Comparison of ENCODE assay signal across 1 cellular context in the genomic region with DNA sequence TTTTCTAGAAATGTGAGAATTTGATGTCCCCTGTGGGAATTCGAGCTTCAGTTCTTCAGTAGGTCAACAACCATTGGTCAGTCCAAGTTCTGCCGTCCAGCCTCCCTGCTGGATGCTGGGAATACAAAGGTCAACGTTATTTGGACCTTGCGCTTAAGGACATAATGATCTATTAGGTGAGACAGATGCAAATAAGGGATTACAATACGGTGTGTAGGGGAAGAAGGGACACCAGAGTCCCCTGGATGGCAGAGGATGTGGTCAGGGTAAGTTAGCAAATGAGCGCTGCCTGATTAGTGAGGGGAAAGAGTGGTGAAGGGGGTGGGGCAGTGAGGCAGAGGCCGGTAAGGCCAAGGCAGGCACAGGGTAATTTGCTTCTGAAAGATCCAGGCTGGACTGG.
TF ChIP-seq lines count a peak whose summit lies in the region.

No MANE protein-coding gene starts in this region.

TF ChIP-seq in HepG2, 621 proteins besides CTCF, POLR2A, EP300 and RAD21 (continued from another document):
- TF ChIP-seq, protein P1, sequence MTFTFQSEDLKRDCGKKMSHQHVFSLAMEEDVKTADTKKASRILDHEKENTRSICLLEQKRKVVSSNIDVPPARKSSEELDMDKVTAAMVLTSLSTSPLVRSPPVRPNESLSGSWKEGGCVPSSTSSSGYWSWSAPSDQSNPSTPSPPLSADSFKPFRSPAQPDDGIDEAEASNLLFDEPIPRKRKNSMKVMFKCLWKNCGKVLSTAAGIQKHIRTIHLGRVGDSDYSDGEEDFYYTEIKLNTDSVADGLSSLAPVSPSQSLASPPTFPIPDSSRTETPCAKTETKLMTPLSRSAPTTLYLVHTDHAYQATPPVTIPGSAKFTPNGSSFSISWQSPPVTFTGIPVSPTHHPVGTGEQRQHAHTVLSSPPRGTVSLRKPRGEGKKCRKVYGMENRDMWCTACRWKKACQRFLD (CRISPR knock-in tag; IDR thresholded peaks at IDR 0.05; ENCODE audit: borderline replicate concordance) = no peak
- no peak for TF ChIP-seq HES4 (CRISPR knock-in tag; IDR thresholded peaks at IDR 0.05; ENCODE audit: borderline replicate concordance)
- TF ChIP-seq TMF1 (CRISPR knock-in tag; IDR thresholded peaks at IDR 0.05; ENCODE audit: low read depth) = no peak
- TF ChIP-seq HNF4A (CRISPR knock-in tag; IDR thresholded peaks at IDR 0.05) = peak; percentile 57
- TF ChIP-seq ZNF720 (CRISPR knock-in tag; IDR thresholded peaks at IDR 0.05) = no peak
- TF ChIP-seq, protein P2, sequence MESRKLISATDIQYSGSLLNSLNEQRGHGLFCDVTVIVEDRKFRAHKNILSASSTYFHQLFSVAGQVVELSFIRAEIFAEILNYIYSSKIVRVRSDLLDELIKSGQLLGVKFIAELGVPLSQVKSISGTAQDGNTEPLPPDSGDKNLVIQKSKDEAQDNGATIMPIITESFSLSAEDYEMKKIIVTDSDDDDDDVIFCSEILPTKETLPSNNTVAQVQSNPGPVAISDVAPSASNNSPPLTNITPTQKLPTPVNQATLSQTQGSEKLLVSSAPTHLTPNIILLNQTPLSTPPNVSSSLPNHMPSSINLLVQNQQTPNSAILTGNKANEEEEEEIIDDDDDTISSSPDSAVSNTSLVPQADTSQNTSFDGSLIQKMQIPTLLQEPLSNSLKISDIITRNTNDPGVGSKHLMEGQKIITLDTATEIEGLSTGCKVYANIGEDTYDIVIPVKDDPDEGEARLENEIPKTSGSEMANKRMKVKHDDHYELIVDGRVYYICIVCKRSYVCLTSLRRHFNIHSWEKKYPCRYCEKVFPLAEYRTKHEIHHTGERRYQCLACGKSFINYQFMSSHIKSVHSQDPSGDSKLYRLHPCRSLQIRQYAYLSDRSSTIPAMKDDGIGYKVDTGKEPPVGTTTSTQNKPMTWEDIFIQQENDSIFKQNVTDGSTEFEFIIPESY (CRISPR knock-in tag; IDR thresholded peaks at IDR 0.05) = no peak
- TF ChIP-seq, protein P3, sequence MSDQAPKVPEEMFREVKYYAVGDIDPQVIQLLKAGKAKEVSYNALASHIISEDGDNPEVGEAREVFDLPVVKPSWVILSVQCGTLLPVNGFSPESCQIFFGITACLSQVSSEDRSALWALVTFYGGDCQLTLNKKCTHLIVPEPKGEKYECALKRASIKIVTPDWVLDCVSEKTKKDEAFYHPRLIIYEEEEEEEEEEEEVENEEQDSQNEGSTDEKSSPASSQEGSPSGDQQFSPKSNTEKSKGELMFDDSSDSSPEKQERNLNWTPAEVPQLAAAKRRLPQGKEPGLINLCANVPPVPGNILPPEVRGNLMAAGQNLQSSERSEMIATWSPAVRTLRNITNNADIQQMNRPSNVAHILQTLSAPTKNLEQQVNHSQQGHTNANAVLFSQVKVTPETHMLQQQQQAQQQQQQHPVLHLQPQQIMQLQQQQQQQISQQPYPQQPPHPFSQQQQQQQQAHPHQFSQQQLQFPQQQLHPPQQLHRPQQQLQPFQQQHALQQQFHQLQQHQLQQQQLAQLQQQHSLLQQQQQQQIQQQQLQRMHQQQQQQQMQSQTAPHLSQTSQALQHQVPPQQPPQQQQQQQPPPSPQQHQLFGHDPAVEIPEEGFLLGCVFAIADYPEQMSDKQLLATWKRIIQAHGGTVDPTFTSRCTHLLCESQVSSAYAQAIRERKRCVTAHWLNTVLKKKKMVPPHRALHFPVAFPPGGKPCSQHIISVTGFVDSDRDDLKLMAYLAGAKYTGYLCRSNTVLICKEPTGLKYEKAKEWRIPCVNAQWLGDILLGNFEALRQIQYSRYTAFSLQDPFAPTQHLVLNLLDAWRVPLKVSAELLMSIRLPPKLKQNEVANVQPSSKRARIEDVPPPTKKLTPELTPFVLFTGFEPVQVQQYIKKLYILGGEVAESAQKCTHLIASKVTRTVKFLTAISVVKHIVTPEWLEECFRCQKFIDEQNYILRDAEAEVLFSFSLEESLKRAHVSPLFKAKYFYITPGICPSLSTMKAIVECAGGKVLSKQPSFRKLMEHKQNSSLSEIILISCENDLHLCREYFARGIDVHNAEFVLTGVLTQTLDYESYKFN (CRISPR knock-in tag; conservative IDR thresholded peaks at IDR 0.05) = 0 out of 2 replicates have a peak, but pooled peaks have one; percentile 11
- TF ChIP-seq ZMYM4 (CRISPR knock-in tag; IDR thresholded peaks at IDR 0.05) = peak; percentile 78
- TF ChIP-seq ZNF136 (CRISPR knock-in tag; IDR thresholded peaks at IDR 0.05; ENCODE audit: low read depth) = no peak
- TF ChIP-seq, protein P4, sequence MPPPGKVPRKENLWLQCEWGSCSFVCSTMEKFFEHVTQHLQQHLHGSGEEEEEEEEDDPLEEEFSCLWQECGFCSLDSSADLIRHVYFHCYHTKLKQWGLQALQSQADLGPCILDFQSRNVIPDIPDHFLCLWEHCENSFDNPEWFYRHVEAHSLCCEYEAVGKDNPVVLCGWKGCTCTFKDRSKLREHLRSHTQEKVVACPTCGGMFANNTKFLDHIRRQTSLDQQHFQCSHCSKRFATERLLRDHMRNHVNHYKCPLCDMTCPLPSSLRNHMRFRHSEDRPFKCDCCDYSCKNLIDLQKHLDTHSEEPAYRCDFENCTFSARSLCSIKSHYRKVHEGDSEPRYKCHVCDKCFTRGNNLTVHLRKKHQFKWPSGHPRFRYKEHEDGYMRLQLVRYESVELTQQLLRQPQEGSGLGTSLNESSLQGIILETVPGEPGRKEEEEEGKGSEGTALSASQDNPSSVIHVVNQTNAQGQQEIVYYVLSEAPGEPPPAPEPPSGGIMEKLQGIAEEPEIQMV (CRISPR knock-in tag; IDR thresholded peaks at IDR 0.05; ENCODE audit: low read depth) = no peak
- TF ChIP-seq NFIC (IDR thresholded peaks at IDR 0.05; ENCODE audit: low read length) = no peak
- TF ChIP-seq SMAD1 (CRISPR knock-in tag; IDR thresholded peaks at IDR 0.05; ENCODE audit: borderline replicate concordance, low read depth) = no peak
- peak; percentile 63 for TF ChIP-seq POGZ (CRISPR knock-in tag; IDR thresholded peaks at IDR 0.05)
- TF ChIP-seq, protein P5, sequence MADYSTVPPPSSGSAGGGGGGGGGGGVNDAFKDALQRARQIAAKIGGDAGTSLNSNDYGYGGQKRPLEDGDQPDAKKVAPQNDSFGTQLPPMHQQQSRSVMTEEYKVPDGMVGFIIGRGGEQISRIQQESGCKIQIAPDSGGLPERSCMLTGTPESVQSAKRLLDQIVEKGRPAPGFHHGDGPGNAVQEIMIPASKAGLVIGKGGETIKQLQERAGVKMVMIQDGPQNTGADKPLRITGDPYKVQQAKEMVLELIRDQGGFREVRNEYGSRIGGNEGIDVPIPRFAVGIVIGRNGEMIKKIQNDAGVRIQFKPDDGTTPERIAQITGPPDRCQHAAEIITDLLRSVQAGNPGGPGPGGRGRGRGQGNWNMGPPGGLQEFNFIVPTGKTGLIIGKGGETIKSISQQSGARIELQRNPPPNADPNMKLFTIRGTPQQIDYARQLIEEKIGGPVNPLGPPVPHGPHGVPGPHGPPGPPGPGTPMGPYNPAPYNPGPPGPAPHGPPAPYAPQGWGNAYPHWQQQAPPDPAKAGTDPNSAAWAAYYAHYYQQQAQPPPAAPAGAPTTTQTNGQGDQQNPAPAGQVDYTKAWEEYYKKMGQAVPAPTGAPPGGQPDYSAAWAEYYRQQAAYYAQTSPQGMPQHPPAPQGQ (CRISPR knock-in tag; IDR thresholded peaks at IDR 0.05; ENCODE audit: borderline replicate concordance) = no peak
- TF ChIP-seq HNF4G (IDR thresholded peaks at IDR 0.05; ENCODE audit: borderline replicate concordance, low read depth, low read length) = peak; percentile 48; the same call in 1 of the 2 replicates
- no peak for TF ChIP-seq HNF4G (CRISPR knock-in tag; IDR thresholded peaks at IDR 0.05; ENCODE audit: borderline replicate concordance, low read depth)
- no peak for TF ChIP-seq ZNF619 (CRISPR knock-in tag; IDR thresholded peaks at IDR 0.05)
- TF ChIP-seq, protein P6, sequence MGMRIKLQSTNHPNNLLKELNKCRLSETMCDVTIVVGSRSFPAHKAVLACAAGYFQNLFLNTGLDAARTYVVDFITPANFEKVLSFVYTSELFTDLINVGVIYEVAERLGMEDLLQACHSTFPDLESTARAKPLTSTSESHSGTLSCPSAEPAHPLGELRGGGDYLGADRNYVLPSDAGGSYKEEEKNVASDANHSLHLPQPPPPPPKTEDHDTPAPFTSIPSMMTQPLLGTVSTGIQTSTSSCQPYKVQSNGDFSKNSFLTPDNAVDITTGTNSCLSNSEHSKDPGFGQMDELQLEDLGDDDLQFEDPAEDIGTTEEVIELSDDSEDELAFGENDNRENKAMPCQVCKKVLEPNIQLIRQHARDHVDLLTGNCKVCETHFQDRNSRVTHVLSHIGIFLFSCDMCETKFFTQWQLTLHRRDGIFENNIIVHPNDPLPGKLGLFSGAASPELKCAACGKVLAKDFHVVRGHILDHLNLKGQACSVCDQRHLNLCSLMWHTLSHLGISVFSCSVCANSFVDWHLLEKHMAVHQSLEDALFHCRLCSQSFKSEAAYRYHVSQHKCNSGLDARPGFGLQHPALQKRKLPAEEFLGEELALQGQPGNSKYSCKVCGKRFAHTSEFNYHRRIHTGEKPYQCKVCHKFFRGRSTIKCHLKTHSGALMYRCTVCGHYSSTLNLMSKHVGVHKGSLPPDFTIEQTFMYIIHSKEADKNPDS (CRISPR knock-in tag; IDR thresholded peaks at IDR 0.05) = no peak
